Comparison of ENCODE assay signal across 13 cellular contexts in the genomic region with DNA sequence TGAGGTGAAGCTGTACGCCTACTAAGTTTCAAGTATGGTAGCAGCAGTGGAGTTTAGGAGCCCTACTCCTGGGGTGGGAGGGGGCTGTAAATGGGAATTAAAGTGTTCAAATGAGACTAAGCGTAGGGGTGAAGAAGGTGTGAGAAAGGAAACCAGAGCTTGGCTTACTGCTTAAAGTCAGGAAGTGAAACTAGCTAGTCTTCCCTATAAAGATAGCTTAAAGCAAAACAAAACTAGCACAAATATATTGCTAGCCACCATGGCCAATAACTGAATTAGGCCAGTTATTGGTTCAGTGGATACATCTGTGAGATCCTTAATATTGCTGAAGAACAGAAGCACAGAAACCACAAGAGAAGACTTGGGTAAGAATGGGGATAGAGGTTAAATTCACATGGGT.
DNase-seq lines count a peak whose midpoint lies in the region; ATAC-seq and TF ChIP-seq lines count a peak whose summit lies in the region.
"Had no signal": no experiment of that assay in that cellular context is flagged by ENCODE, and none has a peak within 500 bp of the region (broad histone marks: within the 10 kb centered on the region; RNA-seq: fewer than 3 reads in every experiment).

No MANE protein-coding gene starts in this region.

- H3K4me3 Mint-ChIP-seq in type B pancreatic cell = no peak overlapping the region

- H3K27ac Mint-ChIP-seq in type B pancreatic cell = peak overlapping the region; percentile 60

- ATAC-seq in HG02610 (IDR thresholded peaks at IDR 0.05; ENCODE audit: unreplicated experiment) (peak; percentile 94), HG03457 (IDR thresholded peaks at IDR 0.05; ENCODE audit: unreplicated experiment) (peak; percentile 91)
- ATAC-seq: right lobe of liver had no signal

- peaks cover 6% of the 10 kb centered on the region for H3K9me3 Mint-ChIP-seq in type B pancreatic cell

- peaks cover 7% of the 10 kb centered on the region for H3K4me1 Mint-ChIP-seq in type B pancreatic cell (ENCODE audit: unreplicated experiment)

- no peaks in the 10 kb centered on the region for H3K36me3 Mint-ChIP-seq in type B pancreatic cell

- H3K27me3 Mint-ChIP-seq in type B pancreatic cell = no peaks in the 10 kb centered on the region

- peak; percentile 66 for DNase-seq in NOMO-1 treated with DMSO at 0.1 percent for 48 hours (lab: John Stamatoyannopoulos, UW; ENCODE audit: unreplicated experiment)
- no peak for DNase-seq in NOMO-1 treated with dmso at 0.1 percent for 144 hours (lab: John Stamatoyannopoulos, UW; ENCODE audit: unreplicated experiment)
- DNase-seq in type B pancreatic cell (ENCODE audit: extremely low spot score, unreplicated experiment) = no peak
- no peak for DNase-seq in stimulated activated CD4-positive, alpha-beta T cell treated with anti-CD3 and anti-CD28 coated beads, Interleukin-4, amount 100 ng/mL, for 4 hours
- no peak for DNase-seq in activated CD4-positive, CD25-positive, alpha-beta regulatory T cell treated with anti-CD3 and anti-CD28 coated beads, Interleukin-2, amount 50 U/mL, for 72 hours
- DNase-seq in cerebellum (ENCODE audit: low spot score) = no peak
- DNase-seq: central memory CD4-positive, alpha-beta T cell; mammary epithelial cell; right lobe of liver; stimulated activated CD8-positive, alpha-beta memory T cell treated with anti-CD3 and anti-CD28 coated beads, Interleukin-4, amount 100 ng/mL, for 48 hours; T-helper 1 cell had no signal

- TF ChIP-seq CTCF in type B pancreatic cell (conservative IDR thresholded peaks at IDR 0.05) = no peak
